ENCODE assay signal across 8 cellular contexts in the genomic region with DNA sequence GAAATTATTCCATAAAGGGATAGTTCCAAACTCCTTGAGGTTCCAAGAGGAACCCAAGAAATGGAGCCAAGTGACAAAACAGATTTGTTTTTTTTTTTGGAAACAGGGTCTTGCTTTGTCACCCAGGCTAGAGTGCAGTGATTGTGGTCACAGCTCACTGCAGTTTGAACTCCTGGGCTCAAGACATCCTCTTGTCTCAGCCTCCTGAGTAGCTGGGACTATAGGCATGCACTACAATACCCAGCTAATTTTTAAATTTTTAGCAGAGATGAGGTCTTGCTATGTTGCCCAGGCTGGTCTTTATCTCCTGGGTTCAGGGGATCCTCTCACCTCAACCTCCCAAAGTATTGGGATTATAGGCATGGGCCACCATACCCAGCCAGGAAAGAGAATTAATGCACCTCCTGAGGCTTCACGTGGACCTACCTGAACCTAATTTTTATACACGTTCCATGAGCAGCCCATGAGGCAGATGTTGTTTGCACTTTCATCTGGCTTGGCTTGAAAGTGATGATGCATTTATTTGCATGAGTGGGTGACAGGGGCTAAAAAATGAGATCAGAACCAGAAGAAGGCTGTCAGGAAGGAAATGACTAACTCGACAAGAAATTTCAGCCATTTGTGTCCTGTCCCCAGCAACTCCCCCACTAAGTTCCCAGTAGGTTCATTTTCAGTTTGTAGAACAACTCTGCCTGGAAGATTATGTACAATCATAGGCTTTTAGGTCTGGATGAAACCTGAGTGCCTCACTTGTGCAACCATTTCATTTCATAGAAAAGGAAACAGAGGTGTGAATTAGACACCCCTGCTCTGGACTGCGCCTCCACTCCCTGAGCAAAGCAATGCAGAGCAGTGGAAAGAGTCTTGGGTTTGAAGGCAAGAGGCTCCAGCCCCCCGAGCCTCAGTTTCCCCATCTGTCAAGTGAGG. TPM values are rescaled to one million over a fixed set of nuclear protein-coding genes. Genes with fewer than 3 reads are reported as not detected.
DNase-seq lines count a peak whose midpoint lies in the region; ATAC-seq lines count a peak whose summit lies in the region.

No MANE protein-coding gene starts in this region.

- peak; percentile 85 for ATAC-seq in HG02571 (IDR thresholded peaks at IDR 0.05; ENCODE audit: unreplicated experiment)

- peak; percentile 73 for DNase-seq in activated naive CD4-positive, alpha-beta T cell treated with anti-CD3 and anti-CD28 coated beads for 36 hours
- DNase-seq in activated naive CD4-positive, alpha-beta T cell treated with anti-CD3 and anti-CD28 coated beads, Interleukin-2, amount 10 ng/mL, durations not matched to agents 7 days and 5 days = no peak
- peak; percentile 61 for DNase-seq in NCI-H226
- peak; percentile 90 for DNase-seq in dermis blood vessel endothelial cell
- no peak for DNase-seq in SHP77 (lab: John Stamatoyannopoulos, UW)
- DNase-seq in iPS-NIHi7 (ENCODE audit: extremely low spot score) = no peak
- no peak for DNase-seq in NCI-H748 treated with DMSO at 0.1 percent for 48 hours (lab: John Stamatoyannopoulos, UW)

- no peaks in the 10 kb centered on the region for H3K36me3 Mint-ChIP-seq in activated naive CD4-positive, alpha-beta T cell treated with anti-CD3 and anti-CD28 coated beads for 36 hours (ENCODE audit: low read depth)
- H3K36me3 Mint-ChIP-seq in activated naive CD4-positive, alpha-beta T cell treated with anti-CD3 and anti-CD28 coated beads, Interleukin-2, amount 10 ng/mL, durations not matched to agents 7 days and 5 days = no peaks in the 10 kb centered on the region

- no peaks in the 10 kb centered on the region for H3K9me3 Mint-ChIP-seq in activated naive CD4-positive, alpha-beta T cell treated with anti-CD3 and anti-CD28 coated beads for 36 hours
- no peaks in the 10 kb centered on the region for H3K9me3 Mint-ChIP-seq in activated naive CD4-positive, alpha-beta T cell treated with anti-CD3 and anti-CD28 coated beads, Interleukin-2, amount 10 ng/mL, durations not matched to agents 7 days and 5 days

- CTCF ChIA-PET in activated naive CD4-positive, alpha-beta T cell treated with anti-CD3 and anti-CD28 coated beads for 36 hours (lab: Charles Lee) = interaction anchor here (1.9 kb wide), 1 partner anchor 68 kb away, joined by 13 read pairs; no protein-coding TSS in a partner anchor
- CTCF ChIA-PET in activated naive CD4-positive, alpha-beta T cell treated with anti-CD3 and anti-CD28 coated beads, Interleukin-2, amount 10 ng/mL, durations not matched to agents 7 days and 5 days (lab: Charles Lee) = interaction anchor here (1.6 kb wide), 1 partner anchor 98 kb away, joined by 3 read pairs; no protein-coding TSS in a partner anchor

- H3K27ac Mint-ChIP-seq in activated naive CD4-positive, alpha-beta T cell treated with anti-CD3 and anti-CD28 coated beads for 36 hours = peak overlapping the region; percentile 85
- H3K27ac Mint-ChIP-seq in activated naive CD4-positive, alpha-beta T cell treated with anti-CD3 and anti-CD28 coated beads, Interleukin-2, amount 10 ng/mL, durations not matched to agents 7 days and 5 days = no peak overlapping the region

- H3K27me3 Mint-ChIP-seq in activated naive CD4-positive, alpha-beta T cell treated with anti-CD3 and anti-CD28 coated beads for 36 hours (ENCODE audit: low read depth) = peaks cover 13% of the 10 kb centered on the region
- H3K27me3 Mint-ChIP-seq in activated naive CD4-positive, alpha-beta T cell treated with anti-CD3 and anti-CD28 coated beads, Interleukin-2, amount 10 ng/mL, durations not matched to agents 7 days and 5 days = peaks cover 16% of the 10 kb centered on the region

- intact Hi-C loops in activated naive CD4-positive, alpha-beta T cell treated with anti-CD3 and anti-CD28 coated beads for 36 hours (cut with micrococcal nuclease) = loop anchor here (1.0 to 10.0 kb wide), 10 partner anchors 8 to 864 kb away; a partner anchor contains a TSS

- no peak overlapping the region for H3K4me3 Mint-ChIP-seq in activated naive CD4-positive, alpha-beta T cell treated with anti-CD3 and anti-CD28 coated beads for 36 hours
- no peak overlapping the region for H3K4me3 Mint-ChIP-seq in activated naive CD4-positive, alpha-beta T cell treated with anti-CD3 and anti-CD28 coated beads, Interleukin-2, amount 10 ng/mL, durations not matched to agents 7 days and 5 days

- H3K4me1 Mint-ChIP-seq in activated naive CD4-positive, alpha-beta T cell treated with anti-CD3 and anti-CD28 coated beads for 36 hours (ENCODE audit: low read depth) = peaks cover 44% of the 10 kb centered on the region
- peaks cover 15% of the 10 kb centered on the region for H3K4me1 Mint-ChIP-seq in activated naive CD4-positive, alpha-beta T cell treated with anti-CD3 and anti-CD28 coated beads, Interleukin-2, amount 10 ng/mL, durations not matched to agents 7 days and 5 days

RNA-seq across cellular contexts. Expression of a gene that starts 10.3 kb away (rescaled TPM):
- total RNA-seq in activated naive CD4-positive, alpha-beta T cell treated with anti-CD3 and anti-CD28 coated beads for 36 hours = 100 to 1,000 TPM; 323 to 328 TPM
- total RNA-seq in dermis blood vessel endothelial cell = 2.4 and 25.9 TPM in 2 replicates

Comparison
In these comparisons a context has a peak if more than half of its experiments do, and no peak if none do; other contexts are left out.
1. DNase-seq: peak in activated naive CD4-positive, alpha-beta T cell treated with anti-CD3 and anti-CD28 coated beads for 36 hours (single experiment), NCI-H226 (single experiment) and dermis blood vessel endothelial cell (single experiment); none in activated naive CD4-positive, alpha-beta T cell treated with anti-CD3 and anti-CD28 coated beads, Interleukin-2, amount 10 ng/mL, durations not matched to agents 7 days and 5 days (single experiment), SHP77 (0 of 2), iPS-NIHi7 (single experiment) and NCI-H748 treated with DMSO at 0.1 percent for 48 hours (single experiment).
2. RNA of a gene that starts 10.3 kb away (total RNA-seq): 323 to 328 TPM in activated naive CD4-positive, alpha-beta T cell treated with anti-CD3 and anti-CD28 coated beads for 36 hours; 2.4 to 25.9 TPM in dermis blood vessel endothelial cell; every median in the first group is over 10 times any median in the second.